ENCODE assay signal across 10 cellular contexts in the genomic region with DNA sequence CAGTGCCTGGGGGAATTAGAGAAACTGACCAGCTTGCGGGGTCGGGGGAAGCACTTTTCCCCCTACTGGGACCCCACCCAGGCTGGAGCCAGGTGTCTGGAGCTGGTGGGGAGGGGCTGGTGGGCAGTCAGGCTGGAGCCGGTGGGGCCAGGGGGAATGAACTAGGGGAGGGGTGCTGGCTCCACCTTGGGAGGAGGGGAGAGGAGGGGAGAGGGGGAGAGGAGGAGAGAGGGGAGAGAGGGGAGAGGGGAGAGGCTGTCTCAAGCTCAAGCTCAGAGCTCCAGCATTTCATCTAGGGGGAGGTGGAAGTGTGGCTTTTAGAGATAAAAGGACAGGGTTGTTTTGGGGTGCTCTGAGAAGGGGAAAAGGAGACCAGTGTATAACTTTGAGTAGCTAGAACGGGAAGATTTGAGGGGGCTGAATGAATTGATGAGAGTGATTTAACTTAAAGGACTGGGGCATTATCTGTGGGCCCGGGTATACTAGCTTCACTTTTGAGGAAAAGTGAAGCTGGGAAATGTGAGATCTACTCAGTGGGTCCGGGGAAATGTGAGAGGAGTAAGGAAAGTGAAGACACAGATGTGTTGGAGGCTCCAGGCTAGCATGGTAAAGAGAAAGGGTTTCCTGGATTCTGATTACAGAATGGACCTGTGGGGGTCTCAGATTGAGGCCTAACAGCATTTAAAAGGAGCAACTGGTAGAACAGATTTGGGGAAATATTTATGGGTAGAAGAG. TPM values are rescaled to one million over a fixed set of nuclear protein-coding genes. Genes with fewer than 3 reads are reported as not detected.
DNase-seq lines count a peak whose midpoint lies in the region; ATAC-seq, FAIRE-seq and TF ChIP-seq lines count a peak whose summit lies in the region.
"Had no signal": no experiment of that assay in that cellular context is flagged by ENCODE, and none has a peak within 500 bp of the region (broad histone marks: within the 10 kb centered on the region; RNA-seq: fewer than 3 reads in every experiment).

No MANE protein-coding gene starts in this region.

- H3K36me3 ChIP-seq in ES-I3 (ENCODE audit: insufficient read depth, low read length) (no peaks in the 10 kb centered on the region), hepatocyte (replicated peaks; ENCODE audit: insufficient read depth, low read depth) (no peaks in the 10 kb centered on the region)

- in situ Hi-C loops in G401 (cut with HindIII; ENCODE audit: low sequenced_read_pairs): no loop called here

- no peaks in the 10 kb centered on the region for H3K27me3 ChIP-seq in hepatocyte

- TF ChIP-seq CTCF in VCaP (conservative IDR thresholded peaks at IDR 0.05) (no peak), hepatocyte (IDR thresholded peaks at IDR 0.05; ENCODE audit: poor library complexity) (no peak), progenitor cell of endocrine pancreas (IDR thresholded peaks at IDR 0.05; ENCODE audit: unreplicated experiment) (no peak)

- no peak overlapping the region for H2AFZ ChIP-seq in hepatocyte

- H3K9me3 Mint-ChIP-seq in progenitor cell of endocrine pancreas (ENCODE audit: low read depth): no peaks in the 10 kb centered on the region

- peak overlapping the region; percentile 98 for H3K4me2 ChIP-seq in hepatocyte

- H3K4me1 ChIP-seq in ES-I3 (ENCODE audit: insufficient read depth, low read length) (peaks cover 27% of the 10 kb centered on the region), hepatocyte (ENCODE audit: insufficient read depth) (peaks cover 33% of the 10 kb centered on the region)

- H3K4me3 Mint-ChIP-seq in progenitor cell of endocrine pancreas (ENCODE audit: low read depth): peak overlapping the region; percentile 81

- peaks cover 10% of the 10 kb centered on the region for H3K36me3 Mint-ChIP-seq in progenitor cell of endocrine pancreas (ENCODE audit: insufficient read depth)

- no peak for ATAC-seq in HG03565 (IDR thresholded peaks at IDR 0.05; ENCODE audit: unreplicated experiment)
- ATAC-seq in GM21447 (IDR thresholded peaks at IDR 0.05; ENCODE audit: unreplicated experiment): no peak

- 20% methylated on average over 5 of the region's 6 CpGs for WGBS in hepatocyte (ENCODE audit: low lambda C conversion rate, missing lambda C conversion rate)

- H4K20me1 ChIP-seq in hepatocyte (ENCODE audit: insufficient read depth, poor library complexity, severe bottlenecking): no peaks in the 10 kb centered on the region

- H3K4me3 ChIP-seq in hepatocyte: peak overlapping the region; percentile 9

- peaks cover 47% of the 10 kb centered on the region for H3K79me2 ChIP-seq in hepatocyte

- H3K9me3 ChIP-seq in ES-I3 (ENCODE audit: control insufficient read depth, insufficient read depth, low read length) (no peaks in the 10 kb centered on the region), hepatocyte (ENCODE audit: low read depth) (no peaks in the 10 kb centered on the region)

- peaks cover 49% of the 10 kb centered on the region for H3K4me1 Mint-ChIP-seq in progenitor cell of endocrine pancreas (ENCODE audit: low read depth)

- H3K9me2 ChIP-seq in hepatocyte (replicated peaks; ENCODE audit: insufficient read depth): no peaks in the 10 kb centered on the region

- peak overlapping the region; percentile 100 for H3K27ac ChIP-seq in VCaP
- H3K27ac ChIP-seq in hepatocyte: peak overlapping the region; percentile 97

- FAIRE-seq in frontal cortex (lab: Jason Lieb, UNC): no peak

- H3K27ac Mint-ChIP-seq in progenitor cell of endocrine pancreas: peak overlapping the region; percentile 96

- peak overlapping the region; percentile 55; the same call in 1 of the 2 replicates for H3K9ac ChIP-seq in ES-I3 (ENCODE audit: low read depth, low read length)

- H3K27me3 Mint-ChIP-seq in progenitor cell of endocrine pancreas: peaks cover 17% of the 10 kb centered on the region

- peak; percentile 55 for DNase-seq in hepatocyte (ENCODE audit: low spot score)
- DNase-seq in progenitor cell of endocrine pancreas (ENCODE audit: low spot score, unreplicated experiment): no peak
- no peak for DNase-seq in frontal cortex (ENCODE audit: low spot score in 2 of 2)
- DNase-seq in G401 (ENCODE audit: low spot score): no peak
- DNase-seq: NCI-H1694 treated with DMSO at 0.1 percent for 48 hours, SW 1271 had no signal

RNA-seq across cellular contexts. Expression of a gene that starts 2.8 kb away (rescaled TPM):
- total RNA-seq in hepatocyte: 78.7 and 94.8 TPM in 2 replicates
- polyA plus RNA-seq in hepatocyte: 137 and 172 TPM in 2 replicates
- 22.1 and 22.2 TPM in 2 replicates for total RNA-seq in progenitor cell of endocrine pancreas
- total RNA-seq in frontal cortex: 4.1 TPM
- 2.8 and 5.3 TPM in 2 replicates for total RNA-seq in G401 (2014; rRNA removed; shearing (Covaris generic))

RNA-seq across cellular contexts. Expression of a gene that starts 5.2 kb away (rescaled TPM):
- 75.3 and 88.6 TPM in 2 replicates for total RNA-seq in hepatocyte
- polyA plus RNA-seq in hepatocyte: 111 and 115 TPM in 2 replicates
- 33.3 and 35.5 TPM in 2 replicates for total RNA-seq in progenitor cell of endocrine pancreas
- 4.9 TPM for total RNA-seq in frontal cortex
- total RNA-seq in G401 (2014; rRNA removed; shearing (Covaris generic)): 15.9 and 19.8 TPM in 2 replicates

RNA-seq across cellular contexts. Expression of a gene that starts 9.9 kb away (rescaled TPM):
- total RNA-seq in hepatocyte (94.2 and 121 TPM in 2 replicates), progenitor cell of endocrine pancreas (45.6 and 49.3 TPM in 2 replicates), frontal cortex (15.1 TPM)
- polyA plus RNA-seq in hepatocyte: 84.1 and 96.3 TPM in 2 replicates
- total RNA-seq in G401 (2014; rRNA removed; shearing (Covaris generic)): 83.3 and 104 TPM in 2 replicates

RNA-seq across cellular contexts. Expression of a gene that starts 42.7 kb away (rescaled TPM):
- total RNA-seq in hepatocyte (191 and 209 TPM in 2 replicates), progenitor cell of endocrine pancreas (146 and 149 TPM in 2 replicates), frontal cortex (74.6 TPM)
- polyA plus RNA-seq in hepatocyte: 440 and 454 TPM in 2 replicates
- total RNA-seq in G401 (2014; rRNA removed; shearing (Covaris generic)): 177 and 223 TPM in 2 replicates

RNA-seq across cellular contexts. Expression of a gene that starts 43.2 kb away (rescaled TPM):
- total RNA-seq in hepatocyte: 1.1 and 1.2 TPM in 2 replicates
- 1.9 and 2.1 TPM in 2 replicates for polyA plus RNA-seq in hepatocyte
- total RNA-seq in progenitor cell of endocrine pancreas: 21.1 and 25.7 TPM in 2 replicates
- total RNA-seq in frontal cortex: 21.2 TPM
- total RNA-seq in G401 (2014; rRNA removed; shearing (Covaris generic)): 0.14 and 0.37 TPM in 2 replicates
